9 cellular contexts compared by ENCODE assay signal in genomic region chr1:210330279-210330866, GRCh38. TPM values are rescaled to one million over a fixed set of nuclear protein-coding genes. Genes with fewer than 3 reads are reported as not detected.
DNase-seq lines count a peak whose midpoint lies in the region; ATAC-seq, FAIRE-seq and TF ChIP-seq lines count a peak whose summit lies in the region.
"Had no signal": no experiment of that assay in that cellular context is flagged by ENCODE, and none has a peak within 500 bp of the region (broad histone marks: within the 10 kb centered on the region; RNA-seq: fewer than 3 reads in every experiment).

No MANE protein-coding gene starts in this region.

- no peaks in the 10 kb centered on the region for H3K9me3 ChIP-seq in CD4-positive, alpha-beta memory T cell (ENCODE audit: control insufficient read depth in 1 of 2, low read length in 2 of 2)
- H3K9me3 ChIP-seq in HCT116 (ENCODE audit: control insufficient read depth in 1 of 2, insufficient read depth in 1 of 2, low read depth in 1 of 2, low read length in 2 of 2), result no peaks in the 10 kb centered on the region
- H3K9me3 ChIP-seq in HepG2 (ENCODE audit: low read length), result no peaks in the 10 kb centered on the region
- no peaks in the 10 kb centered on the region for H3K9me3 ChIP-seq in GM23248 (ENCODE audit: low read depth)

- TF ChIP-seq CTCF in HCT116 (IDR thresholded peaks at IDR 0.05 in 2 of 3, conservative IDR thresholded peaks at IDR 0.05 in 1 of 3; ENCODE audit: borderline replicate concordance in 1 of 3, insufficient read depth in 1 of 3, low read depth in 2 of 3, low read length in 2 of 3) (no peak), VCaP (conservative IDR thresholded peaks at IDR 0.05) (no peak), HepG2 (CRISPR knock-in tag; IDR thresholded peaks at IDR 0.05) (no peak), GM20000 (IDR thresholded peaks at IDR 0.05; ENCODE audit: extremely low read depth, missing control alignments) (no peak)

- H3K4me1 ChIP-seq in CD4-positive, alpha-beta memory T cell (ENCODE audit: insufficient read depth, low read length), result peaks cover 53% of the 10 kb centered on the region
- H3K4me1 ChIP-seq in HCT116 (ENCODE audit: control insufficient read depth in 1 of 2, insufficient read depth in 2 of 2, low read length in 2 of 2) (peaks cover 11 to 28% of the 10 kb centered on the region in 2 experiments; a peak in 3 of 4 replicates), HepG2 (ENCODE audit: insufficient read depth, low read length) (peaks cover 19% of the 10 kb centered on the region), GM23248 (ENCODE audit: insufficient read depth) (no peaks in the 10 kb centered on the region)

- RAD21 ChIA-PET in HCT116 (lab: Charles Lee; ENCODE audit: low non-redundant PET in 1 of 2, low total read pairs in 2 of 2, uncharacterized antibody in 2 of 2, unreplicated experiment in 2 of 2), result no interaction called here

- CTCF ChIA-PET in CD4-positive, alpha-beta memory T cell (lab: Charles Lee; ENCODE audit: partially characterized antibody), result interaction anchor here (0.8 to 1.9 kb wide), 6 partner anchors 10 to 70 kb away, joined by 3 to 8 read pairs (median 3); no protein-coding TSS in a partner anchor
- CTCF ChIA-PET in HCT116 (lab: Charles Lee), result interaction anchor here (0.8 kb wide), 1 partner anchor 44 kb away, joined by 3 read pairs; no protein-coding TSS in a partner anchor
- CTCF ChIA-PET in HepG2 (lab: Yijun Ruan, JAX; ENCODE audit: low intra/inter-chr PET ratio, low total read pairs), result no interaction called here

- no peak overlapping the region for H3K27ac ChIP-seq in CD4-positive, alpha-beta memory T cell (ENCODE audit: low read depth, low read length)
- H3K27ac ChIP-seq in HCT116 (ENCODE audit: low read depth, low read length) (no peak overlapping the region), VCaP (peak overlapping the region; percentile 90), HepG2 (ENCODE audit: extremely low read length, insufficient read depth, low read length) (no peak overlapping the region), GM23248 (no peak overlapping the region)

- no peaks in the 10 kb centered on the region for H4K20me1 ChIP-seq in HCT116 (ENCODE audit: insufficient read depth)
- H4K20me1 ChIP-seq in HepG2 (ENCODE audit: insufficient read depth, low read length), result no peaks in the 10 kb centered on the region
- no peaks in the 10 kb centered on the region for H4K20me1 ChIP-seq in GM23248 (ENCODE audit: insufficient read depth)

- TF ChIP-seq RAD21 in HCT116 (IDR thresholded peaks at IDR 0.05; ENCODE audit: low read depth) (no peak), HepG2 (CRISPR knock-in tag; IDR thresholded peaks at IDR 0.05) (no peak)

- DNase-seq in CD4-positive, alpha-beta memory T cell, result no peak
- DNase-seq in HCT116 (ENCODE audit: low read depth, low spot score), result no peak
- no peak for DNase-seq in HepG2 (ENCODE audit: low spot score)
- no peak for DNase-seq in GM23248
- DNase-seq in GM20000 (ENCODE audit: low spot score), result no peak
- DNase-seq: hypothalamus, NCI-H2081 treated with DMSO at 0.1 percent for 48 hours had no signal

- no peaks in the 10 kb centered on the region for H3K36me3 ChIP-seq in CD4-positive, alpha-beta memory T cell (ENCODE audit: insufficient read depth, low read length)
- H3K36me3 ChIP-seq in HCT116 (ENCODE audit: control insufficient read depth in 1 of 2, insufficient read depth in 2 of 2, low read length in 2 of 2) (no peaks in the 10 kb centered on the region), HepG2 (replicated peaks in 1 of 2; ENCODE audit: control insufficient read depth in 1 of 2, insufficient read depth in 2 of 2, low read length in 2 of 2) (no peaks in the 10 kb centered on the region), GM23248 (ENCODE audit: low read depth) (no peaks in the 10 kb centered on the region)

- H2AFZ ChIP-seq in HCT116 (ENCODE audit: low read depth, low read length, poor library complexity, severe bottlenecking) (no peak overlapping the region), HepG2 (ENCODE audit: low read length) (no peak overlapping the region), GM23248 (no peak overlapping the region)

- TF ChIP-seq POLR2A in HCT116 (IDR thresholded peaks at IDR 0.05; ENCODE audit: borderline replicate concordance, extremely low read depth, insufficient read depth, insufficient read length) (no peak), HepG2 (IDR thresholded peaks at IDR 0.05; ENCODE audit: insufficient read depth in 1 of 2, low read depth in 2 of 2, low read length in 2 of 2) (no peak)

- 46% methylated on average over 7 of the region's 7 CpGs for WGBS in HepG2 (ENCODE audit: low lambda C conversion rate)
- WGBS in GM23248 (ENCODE audit: low coverage in 1 of 2, low lambda C conversion rate in 2 of 2, missing lambda C conversion rate in 2 of 2), 2 experiments, result 75 to 77% methylated on average over 7 of the region's 7 CpGs

- no peak for TF ChIP-seq EP300 in HepG2 (IDR thresholded peaks at IDR 0.05; ENCODE audit: low read depth in 2 of 2, low read length in 2 of 2)
- no peak for TF ChIP-seq EP300 in HepG2 (CRISPR knock-in tag; IDR thresholded peaks at IDR 0.05; ENCODE audit: borderline replicate concordance)

- POLR2A ChIA-PET in CD4-positive, alpha-beta memory T cell (lab: Charles Lee; ENCODE audit: partially characterized antibody), result interaction anchor here (0.9 to 3.1 kb wide), 3 partner anchors 10 to 44 kb away, joined by 3 to 33 read pairs (median 5); no protein-coding TSS in a partner anchor
- POLR2A ChIA-PET in HCT116 (lab: Charles Lee) (interaction anchor here (1.3 kb wide), 1 partner anchor 44 kb away, joined by 3 read pairs; no protein-coding TSS in a partner anchor), HepG2 (lab: Yijun Ruan, JAX) (interaction anchor here (1.8 kb wide), 1 partner anchor 37 kb away, joined by 5 read pairs; no protein-coding TSS in a partner anchor)

- H3K4me3 ChIP-seq in CD4-positive, alpha-beta memory T cell (ENCODE audit: low read length in 2 of 2), result no peak overlapping the region
- no peak overlapping the region for H3K4me3 ChIP-seq in HCT116 (replicated peaks in 1 of 2; ENCODE audit: low read depth in 1 of 2, low read length in 2 of 2)
- H3K4me3 ChIP-seq in HepG2 (replicated peaks in 1 of 3; ENCODE audit: insufficient read depth in 1 of 3, low read depth in 2 of 3, low read length in 3 of 3), result 0 out of 6 replicates have a peak overlapping the region, but pooled peaks of 1 of the 3 experiments have one; percentile 69
- no peak overlapping the region for H3K4me3 ChIP-seq in GM23248

- no peaks in the 10 kb centered on the region for H3K79me2 ChIP-seq in HCT116 (ENCODE audit: insufficient read depth, low read length)
- no peaks in the 10 kb centered on the region for H3K79me2 ChIP-seq in HepG2 (ENCODE audit: insufficient read depth, low read length)
- no peaks in the 10 kb centered on the region for H3K79me2 ChIP-seq in GM23248 (ENCODE audit: insufficient read depth)

- no peak overlapping the region for H3K9ac ChIP-seq in HCT116 (ENCODE audit: low read length)
- no peak overlapping the region for H3K9ac ChIP-seq in HepG2 (ENCODE audit: insufficient read depth, low read depth, low read length)
- no peak overlapping the region for H3K9ac ChIP-seq in GM23248

- FAIRE-seq in HepG2 (lab: Jason Lieb, UNC), result peak; percentile 58

- H3K4me2 ChIP-seq in HCT116 (ENCODE audit: low read length), result peak overlapping the region; percentile 93
- H3K4me2 ChIP-seq in HepG2 (ENCODE audit: low read depth, low read length), result peak overlapping the region; percentile 98; the same call in 1 of the 2 replicates
- no peak overlapping the region for H3K4me2 ChIP-seq in GM23248 (ENCODE audit: unreplicated experiment)

- no peaks in the 10 kb centered on the region for H3K27me3 ChIP-seq in CD4-positive, alpha-beta memory T cell (ENCODE audit: insufficient read depth, low read length)
- H3K27me3 ChIP-seq in HCT116 (ENCODE audit: insufficient read depth, low read length) (no peaks in the 10 kb centered on the region), HepG2 (ENCODE audit: control insufficient read depth in 1 of 2, insufficient read depth in 2 of 2, low read length in 2 of 2) (no peaks in the 10 kb centered on the region; a peak in 1 of 5 replicates), GM23248 (replicated peaks; ENCODE audit: insufficient read depth) (no peaks in the 10 kb centered on the region)

- no peaks in the 10 kb centered on the region for H3K9me2 ChIP-seq in HCT116 (ENCODE audit: insufficient read depth)
- H3K9me2 ChIP-seq in GM23248 (ENCODE audit: insufficient read depth), result no peaks in the 10 kb centered on the region

- H3K27me3 Mint-ChIP-seq in CD4-positive, alpha-beta memory T cell, result peaks cover 0 to under 1% of the 10 kb centered on the region in 2 donors

- peaks cover 1 to 5% of the 10 kb centered on the region in 2 donors for H3K36me3 Mint-ChIP-seq in CD4-positive, alpha-beta memory T cell

- intact Hi-C loops in CD4-positive, alpha-beta memory T cell (cut with micrococcal nuclease), result loop anchor here (5.0 kb wide), 1 partner anchor 117 kb away; no protein-coding TSS in a partner anchor
- intact Hi-C loops in HCT116 (cut with micrococcal nuclease) (no loop called here), HepG2 (cut with micrococcal nuclease; ENCODE audit: unreplicated experiment) (no loop called here)

- BruUV-seq in HCT116 (replicated peaks; lab: Mats Ljungman, UMichigan) (no TSS peak), HepG2 (replicated peaks; lab: Mats Ljungman, UMichigan) (no TSS peak)

- no peaks in the 10 kb centered on the region; the same call in 1 of the 2 replicates for H3F3A ChIP-seq in GM23248 (ENCODE audit: insufficient read depth)

- ATAC-seq in HCT116 (no peak), HepG2 (no peak), GM19452 (IDR thresholded peaks at IDR 0.05; ENCODE audit: unreplicated experiment) (no peak)

- H3K27ac Mint-ChIP-seq in CD4-positive, alpha-beta memory T cell, result peak overlapping the region; percentile 67 to 98 (median 82)

- in situ Hi-C loops in HepG2 (cut with HindIII; ENCODE audit: extremely low pct_ligation_motif_present, low pct_unique_long_range_greater_than_20kb), result no loop called here
- in situ Hi-C loops in GM23248 (cut with MboI), result no loop called here

- H3K4me3 Mint-ChIP-seq in CD4-positive, alpha-beta memory T cell, result peak overlapping the region; percentile 1 to 99 (median 96)

- H3K4me1 Mint-ChIP-seq in CD4-positive, alpha-beta memory T cell, result peaks cover 30 to 52% (median 42%) of the 10 kb centered on the region in 4 donors

- H3K9me3 Mint-ChIP-seq in CD4-positive, alpha-beta memory T cell, result peaks cover 0 to 4% (median 2%) of the 10 kb centered on the region in 8 donors

RNA-seq across cellular contexts. Expression of gene HHAT, which starts 1.7 kb away (rescaled TPM):
- total RNA-seq in CD4-positive, alpha-beta memory T cell, result 1 to 10 TPM; 6.5 to 6.8 TPM
- polyA plus RNA-seq in CD4-positive, alpha-beta memory T cell, result 1 to 10 TPM; 4.3 to 5.2 TPM
- total RNA-seq in HCT116 (2021; ENCODE audit: unreplicated experiment) (2.7 TPM), HepG2 (2016; rRNA removed; fragmentation: Illumina TruSeq; extraction: Trizol) (2.9 and 4.9 TPM in 2 replicates)
- polyA plus RNA-seq in HCT116 (2012), result 1.8 and 2.4 TPM in 2 replicates
- 0.79 and 1.2 TPM in 2 replicates for total RNA-seq in HepG2 (2016; cell fraction: cytosol; rRNA removed; fragmentation: Illumina TruSeq; extraction: Trizol; ENCODE audit: low read depth)
- 3.2 and 4.8 TPM in 2 replicates for total RNA-seq in HepG2 (2016; cell fraction: insoluble cytoplasmic fraction; rRNA removed; fragmentation: Illumina TruSeq; extraction: Trizol)
- total RNA-seq in HepG2 (2016; cell fraction: membrane; rRNA removed; fragmentation: Illumina TruSeq; extraction: Trizol), result 2.1 and 2.5 TPM in 2 replicates
- total RNA-seq in HepG2 (2016; cell fraction: nucleus; rRNA removed; fragmentation: Illumina TruSeq; extraction: Trizol), result 7.4 and 8.0 TPM in 2 replicates
- polyA plus RNA-seq in HepG2 (2011; rRNA removed) (2.6 and 3.5 TPM in 2 replicates), GM23248 (2016; fragmentation: Nextera tagmentation; extraction: Ambion mirVana) (1.6 and 1.8 TPM in 2 replicates)
- polyA plus RNA-seq in HepG2 (2011; cell fraction: cytosol; rRNA removed), result 3.1 and 5.9 TPM in 2 replicates
- 6.0 and 6.9 TPM in 2 replicates for polyA plus RNA-seq in HepG2 (2011; cell fraction: nucleus; rRNA removed)
- 1.3 and 1.7 TPM in 2 replicates for polyA plus RNA-seq in HepG2 (2012)
- polyA plus RNA-seq in HepG2 (2016; cell fraction: cytosol; fragmentation: Illumina TruSeq; extraction: Trizol; ENCODE audit: low read depth), result 0.36 and 0.60 TPM in 2 replicates
- 2.6 TPM in 2 replicates for polyA plus RNA-seq in HepG2 (2016; cell fraction: insoluble cytoplasmic fraction; fragmentation: Illumina TruSeq; extraction: Trizol; ENCODE audit: low read depth)
- 1.4 and 1.5 TPM in 2 replicates for polyA plus RNA-seq in HepG2 (2016; cell fraction: membrane; fragmentation: Illumina TruSeq; extraction: Trizol; ENCODE audit: low read depth)
- polyA plus RNA-seq in HepG2 (2016; cell fraction: nucleus; fragmentation: Illumina TruSeq; extraction: Trizol; ENCODE audit: insufficient read depth, low read depth), result 5.5 and 6.1 TPM in 2 replicates
- polyA minus RNA-seq in HepG2 (2011; rRNA and poly(A)+ RNA removed; ENCODE audit: low replicate concordance), result 1.1 and 11.2 TPM in 2 replicates
- polyA minus RNA-seq in HepG2 (2011; cell fraction: cytosol; rRNA and poly(A)+ RNA removed), result 2.0 and 2.2 TPM in 2 replicates
- polyA minus RNA-seq in HepG2 (2011; cell fraction: nucleus; rRNA and poly(A)+ RNA removed), result 12.7 and 14.0 TPM in 2 replicates
- total RNA-seq in GM23248 (2014; rRNA removed; shearing (Covaris generic)), result 1.9 TPM in 2 replicates
